In genomic region chr2:144213797-144214196, GRCh38 we compare ENCODE assay signal across 12 cellular contexts.
DNase-seq lines count a peak whose midpoint lies in the region; ATAC-seq, FAIRE-seq and TF ChIP-seq lines count a peak whose summit lies in the region.
"Had no signal": no experiment of that assay in that cellular context is flagged by ENCODE, and none has a peak within 500 bp of the region (broad histone marks: within the 10 kb centered on the region; RNA-seq: fewer than 3 reads in every experiment).

No MANE protein-coding gene starts in this region.

- CTCF ChIA-PET in activated B cell treated with CpG ODN at 0.5 μM for 24 hours (lab: Charles Lee) (no interaction called here), WTC11 (lab: Charles Lee) (no interaction called here)

- H3K4me3 Mint-ChIP-seq in activated B cell treated with CpG ODN at 0.5 μM for 24 hours (peak overlapping the region; percentile 66), WTC11 (no peak overlapping the region)

- no peaks in the 10 kb centered on the region for H3K27me3 Mint-ChIP-seq in activated B cell treated with CpG ODN at 0.5 μM for 24 hours
- no peaks in the 10 kb centered on the region for H3K27me3 Mint-ChIP-seq in WTC11 (ENCODE audit: low read depth)

- H3K9me3 ChIP-seq in tibial artery = no peaks in the 10 kb centered on the region
- H3K9me3 ChIP-seq: colonic mucosa had no signal

- intact Hi-C loops in activated B cell treated with CpG ODN at 0.5 μM for 24 hours (cut with micrococcal nuclease) = no loop called here
- intact Hi-C loops in tibial artery (cut with DNase I; ENCODE audit: low total_unique reads) = no loop called here

- H3K36me3 ChIP-seq in tibial artery = peaks cover 0 to 9% (median 0%) of the 10 kb centered on the region in 3 donors
- H3K36me3 ChIP-seq: colonic mucosa had no signal

- no peaks in the 10 kb centered on the region for H3K27me3 ChIP-seq in tibial artery
- H3K27me3 ChIP-seq: colonic mucosa had no signal

- peak; percentile 58 for FAIRE-seq in GM12892 (lab: Jason Lieb, UNC)
- FAIRE-seq: D721Med had no signal

- H3K36me3 Mint-ChIP-seq in activated B cell treated with CpG ODN at 0.5 μM for 24 hours (ENCODE audit: low read depth) (peaks cover 4% of the 10 kb centered on the region), WTC11 (no peaks in the 10 kb centered on the region; the same call in 1 of the 2 replicates)

- H3K9me3 Mint-ChIP-seq in activated B cell treated with CpG ODN at 0.5 μM for 24 hours = no peaks in the 10 kb centered on the region
- H3K9me3 Mint-ChIP-seq in WTC11 = no peaks in the 10 kb centered on the region

- H3K4me1 Mint-ChIP-seq in activated B cell treated with CpG ODN at 0.5 μM for 24 hours (peaks cover 25% of the 10 kb centered on the region), WTC11 (peaks cover 23% of the 10 kb centered on the region)

- TF ChIP-seq POLR2A in GM12892 (IDR thresholded peaks at IDR 0.05; ENCODE audit: low read depth, low read length) = no peak

- POLR2A ChIA-PET in activated B cell treated with CpG ODN at 0.5 μM for 24 hours (lab: Charles Lee) = no interaction called here
- POLR2A ChIA-PET in WTC11 (lab: Charles Lee) = no interaction called here

- TF ChIP-seq CTCF in activated B cell treated with CpG ODN at 0.5 μM for 24 hours (IDR thresholded peaks at IDR 0.05) (no peak), WTC11 (IDR thresholded peaks at IDR 0.05) (no peak), tibial artery (IDR thresholded peaks at IDR 0.05) (no peak)

- peak; percentile 90 for ATAC-seq in GM19395 (IDR thresholded peaks at IDR 0.05; ENCODE audit: unreplicated experiment)
- ATAC-seq in HG02973 (IDR thresholded peaks at IDR 0.05; ENCODE audit: unreplicated experiment) = peak; percentile 89
- no peak for ATAC-seq in activated B cell treated with CpG ODN at 0.5 μM for 24 hours (ENCODE audit: low read depth)
- ATAC-seq in WTC11 = no peak

- peaks cover 0 to 17% (median 0%) of the 10 kb centered on the region in 4 donors for H3K4me1 ChIP-seq in tibial artery
- H3K4me1 ChIP-seq: colonic mucosa had no signal

- H3K27ac ChIP-seq in tibial artery = no peak overlapping the region
- H3K27ac ChIP-seq: colonic mucosa had no signal

- H3K27ac Mint-ChIP-seq in activated B cell treated with CpG ODN at 0.5 μM for 24 hours = no peak overlapping the region
- H3K27ac Mint-ChIP-seq in WTC11 = no peak overlapping the region; the same call in 1 of the 2 replicates

- DNase-seq in GM12892 (ENCODE audit: insufficient read length) (no peak), activated B cell treated with CpG ODN at 0.5 μM for 24 hours (no peak), WTC11 (ENCODE audit: low spot score) (no peak), tibial artery (no peak), HT-29 (ENCODE audit: low spot score) (no peak), DMS79 treated with DMSO at 0.1 percent for 48 hours (lab: John Stamatoyannopoulos, UW) (no peak)
- DNase-seq: colonic mucosa, NCI-H69, nucleus accumbens had no signal

- H3K4me3 ChIP-seq in tibial artery = no peak overlapping the region
- H3K4me3 ChIP-seq: colonic mucosa had no signal

TF ChIP-seq in WTC11, 78 proteins besides CTCF, POLR2A, EP300 and RAD21:
- no peak for TF ChIP-seq NFYB (CRISPR knock-in tag; conservative IDR thresholded peaks at IDR 0.05; ENCODE audit: low read depth)
- TF ChIP-seq ZNF263 (CRISPR knock-in tag; IDR thresholded peaks at IDR 0.05; ENCODE audit: low read depth) = no peak
TF ChIP-seq in WTC11: peak in this region for 0.

Comparison
In these comparisons a context has a peak if more than half of its experiments do, and no peak if none do; other contexts are left out.
1. ATAC-seq: peak in GM19395 (single experiment) and HG02973 (single experiment); none in activated B cell treated with CpG ODN at 0.5 μM for 24 hours (single experiment) and WTC11 (single experiment).